In genomic region chr14:69318901-69319475, GRCh38 we compare ENCODE assay signal across 1 cellular context.
TF ChIP-seq lines count a peak whose summit lies in the region.

No MANE protein-coding gene starts in this region.

TF ChIP-seq in SK-N-SH, 30 proteins besides CTCF, POLR2A, EP300 and RAD21:
- TF ChIP-seq POLR2AphosphoS5 (IDR thresholded peaks at IDR 0.05; ENCODE audit: low read depth, low read length) (no peak), ZBTB33 (IDR thresholded peaks at IDR 0.05; ENCODE audit: borderline replicate concordance, low read depth) (no peak), RFX5 (IDR thresholded peaks at IDR 0.05; ENCODE audit: low read length) (no peak), FOXM1 (IDR thresholded peaks at IDR 0.05; ENCODE audit: low read depth) (no peak), IRF3 (IDR thresholded peaks at IDR 0.05; ENCODE audit: low read depth, low read length) (no peak), FOXJ3 (CRISPR knock-in tag; IDR thresholded peaks at IDR 0.05) (no peak), EZH2phosphoT487 (IDR thresholded peaks at IDR 0.05; ENCODE audit: borderline replicate concordance, low read depth) (no peak), FOSL2 (IDR thresholded peaks at IDR 0.05; ENCODE audit: borderline replicate concordance, low read depth) (no peak), JUND (IDR thresholded peaks at IDR 0.05) (no peak)
